17 cellular contexts compared by ENCODE assay signal in the genomic region with DNA sequence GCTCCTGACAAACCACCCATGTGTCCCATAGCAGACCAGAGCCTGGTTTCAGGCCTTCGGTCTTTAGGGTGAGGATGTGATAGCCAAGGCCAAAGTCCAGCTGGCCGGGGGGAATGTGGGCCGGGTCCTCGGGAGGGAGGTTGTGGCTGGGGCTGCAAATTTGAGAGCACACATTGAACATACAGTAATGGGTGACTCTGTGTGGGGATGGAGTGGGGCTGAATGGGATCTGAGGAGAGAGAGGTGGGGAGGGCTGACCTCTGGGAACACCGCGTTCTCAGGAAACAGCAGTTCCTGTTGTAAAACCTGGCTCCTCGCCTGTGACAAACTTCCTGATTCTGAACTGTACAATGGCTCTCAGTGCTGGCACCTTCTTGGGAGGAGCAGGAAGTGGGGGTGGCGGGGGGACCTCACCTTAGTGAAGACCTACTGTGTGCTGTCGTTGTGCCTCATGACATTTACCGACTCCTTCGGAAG. TPM values are rescaled to one million over a fixed set of nuclear protein-coding genes. Genes with fewer than 3 reads are reported as not detected.
DNase-seq lines count a peak whose midpoint lies in the region; ATAC-seq, FAIRE-seq and TF ChIP-seq lines count a peak whose summit lies in the region.
"Had no signal": no experiment of that assay in that cellular context is flagged by ENCODE, and none has a peak within 500 bp of the region (broad histone marks: within the 10 kb centered on the region; RNA-seq: fewer than 3 reads in every experiment).

No MANE protein-coding gene starts in this region.

- FAIRE-seq in endothelial cell of umbilical vein (lab: Jason Lieb, UNC) = peak; percentile 99
- FAIRE-seq: bronchial epithelial cell, G401.6, GM18507 had no signal

- peaks cover 7% of the 10 kb centered on the region for H3K9me3 Mint-ChIP-seq in stimulated activated effector memory CD8-positive, alpha-beta T cell treated with anti-CD3 and anti-CD28 coated beads, Interleukin-12 subunit alpha, Interleukin-12 subunit beta, amount 100 ng/mL, for 72 hours
- H3K9me3 Mint-ChIP-seq in CD14-positive monocyte = peaks cover 10 to 28% (median 19%) of the 10 kb centered on the region in 7 donors
- H3K9me3 Mint-ChIP-seq in T-helper 2 cell treated with Interferon-gamma antibody and Interleukin-4, amounts not matched to agents 5 μg/mL and 100 μg/mL, for 36 hours = peaks cover 19% of the 10 kb centered on the region

- no peak overlapping the region for H3K4me2 ChIP-seq in endothelial cell of umbilical vein (ENCODE audit: insufficient read depth, low read length)

- TF ChIP-seq CTCF in endothelial cell of umbilical vein (IDR thresholded peaks at IDR 0.05; ENCODE audit: extremely low read depth in 1 of 2, insufficient read depth in 1 of 2, low read depth in 1 of 2, low read length in 2 of 2) (no peak), lower lobe of right lung (IDR thresholded peaks at IDR 0.05) (no peak), CD14-positive monocyte (IDR thresholded peaks at IDR 0.05) (no peak)

- H3K27me3 Mint-ChIP-seq in CD14-positive monocyte (ENCODE audit: low read depth in 3 of 3) = peaks cover 3 to 6% (median 4%) of the 10 kb centered on the region in 3 donors
- peaks cover 2% of the 10 kb centered on the region for H3K27me3 Mint-ChIP-seq in T-helper 2 cell treated with Interferon-gamma antibody and Interleukin-4, amounts not matched to agents 5 μg/mL and 100 μg/mL, for 36 hours (ENCODE audit: low read depth)
- H3K27me3 Mint-ChIP-seq: activated CD4-positive, alpha-beta T cell treated with anti-CD3 and anti-CD28 coated beads for 36 hours had no signal

- H3K4me3 ChIP-seq in endothelial cell of umbilical vein (replicated peaks in 1 of 3; ENCODE audit: insufficient read depth in 1 of 3, low read depth in 1 of 3, low read length in 3 of 3) = no peak overlapping the region
- no peak overlapping the region for H3K4me3 ChIP-seq in lower lobe of right lung

- peak overlapping the region; percentile 34 for H2AFZ ChIP-seq in endothelial cell of umbilical vein (ENCODE audit: low read depth, low read length)

- no peaks in the 10 kb centered on the region for H4K20me1 ChIP-seq in endothelial cell of umbilical vein (replicated peaks; ENCODE audit: control insufficient read depth, extremely low read depth, insufficient read depth, low read length)

- H3K4me3 Mint-ChIP-seq in stimulated activated effector memory CD8-positive, alpha-beta T cell treated with anti-CD3 and anti-CD28 coated beads, Interleukin-12 subunit alpha, Interleukin-12 subunit beta, amount 100 ng/mL, for 72 hours = no peak overlapping the region
- no peak overlapping the region for H3K4me3 Mint-ChIP-seq in CD14-positive monocyte
- H3K4me3 Mint-ChIP-seq in T-helper 2 cell treated with Interferon-gamma antibody and Interleukin-4, amounts not matched to agents 5 μg/mL and 100 μg/mL, for 36 hours = no peak overlapping the region
- H3K4me3 Mint-ChIP-seq: activated CD4-positive, alpha-beta T cell treated with anti-CD3 and anti-CD28 coated beads for 36 hours had no signal

- CTCF ChIA-PET in endothelial cell of umbilical vein (lab: Charles Lee) = interaction anchor here (0.7 to 1.8 kb wide), 6 partner anchors 9 to 211 kb away, joined by 3 to 7 read pairs (median 4); no protein-coding TSS in a partner anchor

- no peak for TF ChIP-seq POLR2A in endothelial cell of umbilical vein (IDR thresholded peaks at IDR 0.05; ENCODE audit: low read depth, low read length)

- peak overlapping the region; percentile 18 for H3K27ac Mint-ChIP-seq in stimulated activated effector memory CD8-positive, alpha-beta T cell treated with anti-CD3 and anti-CD28 coated beads, Interleukin-12 subunit alpha, Interleukin-12 subunit beta, amount 100 ng/mL, for 72 hours
- peak overlapping the region in 3 of 7 donors; percentile 36 to 47 (median 44) for H3K27ac Mint-ChIP-seq in CD14-positive monocyte
- H3K27ac Mint-ChIP-seq in T-helper 2 cell treated with Interferon-gamma antibody and Interleukin-4, amounts not matched to agents 5 μg/mL and 100 μg/mL, for 36 hours = no peak overlapping the region
- H3K27ac Mint-ChIP-seq: activated CD4-positive, alpha-beta T cell treated with anti-CD3 and anti-CD28 coated beads for 36 hours; activated T-helper 2 cell treated with anti-CD3 and anti-CD28 coated beads, Interferon-gamma antibody, Interleukin-2, Interleukin-4, amounts not matched to agents 10 μg/mL and 5 μg/mL and 100 μg/mL, durations not matched to agents 14 hours and 24 hours and 36 hours had no signal

- BruUV-seq in endothelial cell of umbilical vein (replicated peaks; lab: Mats Ljungman, UMichigan) = no TSS peak

- dilution Hi-C loops in endothelial cell of umbilical vein (cut with MboI; ENCODE audit: extremely low pct_ligation_motif_present, low sequenced_read_pairs) = no loop called here

- intact Hi-C loops in endothelial cell of umbilical vein (cut with micrococcal nuclease) = loop anchor here (1.0 to 2.0 kb wide), 2 partner anchors 12 to 16 kb away; no protein-coding TSS in a partner anchor
- intact Hi-C loops in lower lobe of right lung (cut with DNase I) = no loop called here
- intact Hi-C loops in CD14-positive monocyte (cut with micrococcal nuclease) = no loop called here
- intact Hi-C loops in posterior vena cava (cut with DNase I) = no loop called here

- H3K9me1 ChIP-seq in endothelial cell of umbilical vein (replicated peaks; ENCODE audit: control insufficient read depth, extremely low read depth, insufficient read depth, low read length) = no peaks in the 10 kb centered on the region

- H3K4me1 Mint-ChIP-seq in stimulated activated effector memory CD8-positive, alpha-beta T cell treated with anti-CD3 and anti-CD28 coated beads, Interleukin-12 subunit alpha, Interleukin-12 subunit beta, amount 100 ng/mL, for 72 hours = peaks cover 8% of the 10 kb centered on the region
- peaks cover 10% of the 10 kb centered on the region for H3K4me1 Mint-ChIP-seq in CD14-positive monocyte
- no peaks in the 10 kb centered on the region for H3K4me1 Mint-ChIP-seq in T-helper 2 cell treated with Interferon-gamma antibody and Interleukin-4, amounts not matched to agents 5 μg/mL and 100 μg/mL, for 36 hours (ENCODE audit: low read depth)
- H3K4me1 Mint-ChIP-seq: activated CD4-positive, alpha-beta T cell treated with anti-CD3 and anti-CD28 coated beads for 36 hours had no signal

- POLR2A ChIA-PET in endothelial cell of umbilical vein (lab: Charles Lee) = no interaction called here

- no peaks in the 10 kb centered on the region for H3K79me2 ChIP-seq in endothelial cell of umbilical vein (ENCODE audit: control insufficient read depth, insufficient read depth, low read length)

- H3K4me1 ChIP-seq in endothelial cell of umbilical vein (ENCODE audit: control insufficient read depth, extremely low read depth, insufficient read depth, low read length) (peaks cover 13% of the 10 kb centered on the region), lower lobe of right lung (peaks cover 43% of the 10 kb centered on the region)

- no peaks in the 10 kb centered on the region for H3K27me3 ChIP-seq in endothelial cell of umbilical vein (ENCODE audit: control insufficient read depth in 2 of 2, insufficient read depth in 2 of 2, low read length in 2 of 2)
- no peaks in the 10 kb centered on the region for H3K27me3 ChIP-seq in lower lobe of right lung (ENCODE audit: low read depth)

- ATAC-seq in lower lobe of right lung = peak; percentile 65 to 80
- ATAC-seq in stimulated activated effector memory CD8-positive, alpha-beta T cell treated with anti-CD3 and anti-CD28 coated beads, Interleukin-12 subunit alpha, Interleukin-12 subunit beta, amount 100 ng/mL, for 72 hours = no peak
- ATAC-seq: activated CD4-positive, alpha-beta T cell treated with anti-CD3 and anti-CD28 coated beads for 36 hours had no signal

- H3K9ac ChIP-seq in endothelial cell of umbilical vein (replicated peaks; ENCODE audit: extremely low read depth, insufficient read depth, low read length) = peak overlapping the region; percentile 37

- no peaks in the 10 kb centered on the region for H3K36me3 ChIP-seq in endothelial cell of umbilical vein (ENCODE audit: control insufficient read depth in 2 of 2, extremely low read depth in 1 of 2, insufficient read depth in 2 of 2, low read length in 2 of 2)
- no peaks in the 10 kb centered on the region for H3K36me3 ChIP-seq in lower lobe of right lung

- H3K27ac ChIP-seq in endothelial cell of umbilical vein (ENCODE audit: insufficient read depth, low read depth, low read length) = peak overlapping the region; percentile 86
- peak overlapping the region; percentile 61 for H3K27ac ChIP-seq in lower lobe of right lung

- DNase-seq in Kasumi-1 (lab: John Stamatoyannopoulos, UW) (peak; percentile 51 to 58), endothelial cell of umbilical vein (ENCODE audit: low read depth, low spot score) (peak; percentile 80), lower lobe of right lung (peak; percentile 63), CD14-positive monocyte (ENCODE audit: low spot score) (no peak), posterior vena cava (ENCODE audit: low spot score) (no peak), NOMO-1 (lab: John Stamatoyannopoulos, UW; ENCODE audit: unreplicated experiment in 2 of 2) (no peak)
- no peak for DNase-seq in stimulated activated effector memory CD8-positive, alpha-beta T cell treated with anti-CD3 and anti-CD28 coated beads, Interleukin-12 subunit alpha, Interleukin-12 subunit beta, amount 100 ng/mL, for 72 hours (ENCODE audit: low spot score in 2 of 2)
- no peak for DNase-seq in T-helper 2 cell treated with Interferon-gamma antibody and Interleukin-4, amounts not matched to agents 5 μg/mL and 100 μg/mL, for 36 hours (ENCODE audit: low spot score)
- DNase-seq: activated CD4-positive, alpha-beta T cell treated with anti-CD3 and anti-CD28 coated beads for 36 hours; C1 segment of cervical spinal cord; NCI-H2081 treated with DMSO at 0.1 percent for 48 hours; stimulated activated CD4-positive, alpha-beta T cell treated with anti-CD3 and anti-CD28 coated beads, Interleukin-4, amount 100 ng/mL, for 1 hour; stimulated activated naive CD4-positive, alpha-beta T cell treated with Interleukin-2 at 50 U/mL for 16 hours had no signal

- H3K9me3 ChIP-seq in endothelial cell of umbilical vein (replicated peaks; ENCODE audit: control insufficient read depth, insufficient read depth, low read length) (no peaks in the 10 kb centered on the region), lower lobe of right lung (peaks cover 14% of the 10 kb centered on the region)

- H3K36me3 Mint-ChIP-seq in stimulated activated effector memory CD8-positive, alpha-beta T cell treated with anti-CD3 and anti-CD28 coated beads, Interleukin-12 subunit alpha, Interleukin-12 subunit beta, amount 100 ng/mL, for 72 hours = no peaks in the 10 kb centered on the region
- H3K36me3 Mint-ChIP-seq in CD14-positive monocyte = no peaks in the 10 kb centered on the region
- H3K36me3 Mint-ChIP-seq in T-helper 2 cell treated with Interferon-gamma antibody and Interleukin-4, amounts not matched to agents 5 μg/mL and 100 μg/mL, for 36 hours (ENCODE audit: low read depth) = no peaks in the 10 kb centered on the region

RNA-seq across cellular contexts. Expression of a gene that starts 48.8 kb away (rescaled TPM):
- 138 and 141 TPM in 2 replicates for total RNA-seq in endothelial cell of umbilical vein
- polyA plus RNA-seq in endothelial cell of umbilical vein = 70.7 and 74.8 TPM in 2 replicates
- 80.5 and 82.9 TPM in 2 replicates for polyA plus RNA-seq in endothelial cell of umbilical vein (2011; cell fraction: cytosol; rRNA removed)
- polyA plus RNA-seq in endothelial cell of umbilical vein (2011; cell fraction: nucleus; rRNA removed) = 41.9 and 57.1 TPM in 2 replicates
- 127 and 230 TPM in 2 replicates for polyA plus RNA-seq in endothelial cell of umbilical vein (2012)
- 116 and 130 TPM in 2 replicates for polyA minus RNA-seq in endothelial cell of umbilical vein
- polyA minus RNA-seq in endothelial cell of umbilical vein (2011; cell fraction: cytosol; rRNA and poly(A)+ RNA removed) = 46.8 TPM
- polyA minus RNA-seq in endothelial cell of umbilical vein (2011; cell fraction: nucleus; rRNA and poly(A)+ RNA removed) = 43.1 and 55.2 TPM in 2 replicates
- total RNA-seq in lower lobe of right lung = 82.3 TPM
- 10 to 100 TPM; 33.6 to 38.5 TPM for polyA plus RNA-seq in CD14-positive monocyte
- total RNA-seq in posterior vena cava = 100 to 1,000 TPM; 111 to 137 TPM

Comparison
In these comparisons a context has a peak if more than half of its experiments do, and no peak if none do; other contexts are left out.
1. DNase-seq: peak in Kasumi-1 (2 of 2), endothelial cell of umbilical vein (single experiment) and lower lobe of right lung (single experiment); none in stimulated activated effector memory CD8-positive, alpha-beta T cell treated with anti-CD3 and anti-CD28 coated beads, Interleukin-12 subunit alpha, Interleukin-12 subunit beta, amount 100 ng/mL, for 72 hours (0 of 2), CD14-positive monocyte (single experiment), posterior vena cava (single experiment), NOMO-1 (0 of 2) and T-helper 2 cell treated with Interferon-gamma antibody and Interleukin-4, amounts not matched to agents 5 μg/mL and 100 μg/mL, for 36 hours (single experiment).